2 cellular contexts compared by ENCODE assay signal in the genomic region with DNA sequence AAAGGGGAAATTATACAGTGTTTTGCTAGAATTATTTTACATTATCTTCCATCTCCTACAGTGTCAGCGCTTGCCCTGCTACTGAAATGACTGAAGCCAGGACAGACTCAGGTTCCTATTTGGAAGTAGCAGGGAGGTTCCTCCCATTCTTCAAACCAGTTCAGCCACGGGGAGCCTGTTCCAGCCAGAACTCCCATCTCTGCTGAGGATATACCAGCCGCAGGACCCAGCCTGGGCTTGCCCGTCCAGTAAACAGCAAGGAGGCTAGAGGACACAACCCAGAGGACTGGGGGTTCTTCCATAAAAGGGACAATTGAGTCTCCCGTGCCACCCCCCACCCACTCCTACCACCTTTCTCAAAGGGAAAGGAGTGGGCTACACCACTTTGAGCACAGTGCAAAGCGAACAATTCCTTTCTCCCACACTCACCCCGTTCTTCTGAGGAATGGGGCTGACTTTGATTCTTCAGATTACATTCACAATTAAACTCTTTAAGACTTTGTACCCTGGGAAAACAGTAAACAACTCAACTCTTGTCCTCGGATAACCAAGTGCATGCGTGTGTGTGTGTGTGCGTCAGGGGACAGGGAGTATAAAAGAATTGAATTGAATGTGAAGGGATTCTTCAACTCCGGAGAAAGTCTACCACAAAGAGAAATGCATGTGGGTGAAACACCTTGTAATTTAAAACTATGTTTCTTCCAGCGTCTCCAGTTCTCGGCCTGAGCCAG.
TF ChIP-seq lines count a peak whose summit lies in the region.

No MANE protein-coding gene starts in this region.

TF ChIP-seq in H1, 55 proteins besides CTCF, POLR2A, EP300 and RAD21:
- no peak for TF ChIP-seq CREB1 (IDR thresholded peaks at IDR 0.05)
- TF ChIP-seq HDAC2 (IDR thresholded peaks at IDR 0.05; ENCODE audit: borderline replicate concordance in 1 of 2, low read depth in 2 of 2, low read length in 2 of 2), result no peak
- TF ChIP-seq NANOG (IDR thresholded peaks at IDR 0.05; ENCODE audit: insufficient read depth, low read depth, low read length, poor library complexity, severe bottlenecking), result no peak
- TF ChIP-seq SRF (IDR thresholded peaks at IDR 0.05; ENCODE audit: low read depth, low read length), result no peak
- TF ChIP-seq MAFK (IDR thresholded peaks at IDR 0.05; ENCODE audit: low read depth, low read length), result no peak
- no peak for TF ChIP-seq ASH2L (IDR thresholded peaks at IDR 0.05; ENCODE audit: low read length)
- TF ChIP-seq CHD1 (IDR thresholded peaks at IDR 0.05; ENCODE audit: low read depth, low read length), result no peak
- TF ChIP-seq SIRT6 (IDR thresholded peaks at IDR 0.05; ENCODE audit: low read length), result no peak
- TF ChIP-seq, protein P1, sequence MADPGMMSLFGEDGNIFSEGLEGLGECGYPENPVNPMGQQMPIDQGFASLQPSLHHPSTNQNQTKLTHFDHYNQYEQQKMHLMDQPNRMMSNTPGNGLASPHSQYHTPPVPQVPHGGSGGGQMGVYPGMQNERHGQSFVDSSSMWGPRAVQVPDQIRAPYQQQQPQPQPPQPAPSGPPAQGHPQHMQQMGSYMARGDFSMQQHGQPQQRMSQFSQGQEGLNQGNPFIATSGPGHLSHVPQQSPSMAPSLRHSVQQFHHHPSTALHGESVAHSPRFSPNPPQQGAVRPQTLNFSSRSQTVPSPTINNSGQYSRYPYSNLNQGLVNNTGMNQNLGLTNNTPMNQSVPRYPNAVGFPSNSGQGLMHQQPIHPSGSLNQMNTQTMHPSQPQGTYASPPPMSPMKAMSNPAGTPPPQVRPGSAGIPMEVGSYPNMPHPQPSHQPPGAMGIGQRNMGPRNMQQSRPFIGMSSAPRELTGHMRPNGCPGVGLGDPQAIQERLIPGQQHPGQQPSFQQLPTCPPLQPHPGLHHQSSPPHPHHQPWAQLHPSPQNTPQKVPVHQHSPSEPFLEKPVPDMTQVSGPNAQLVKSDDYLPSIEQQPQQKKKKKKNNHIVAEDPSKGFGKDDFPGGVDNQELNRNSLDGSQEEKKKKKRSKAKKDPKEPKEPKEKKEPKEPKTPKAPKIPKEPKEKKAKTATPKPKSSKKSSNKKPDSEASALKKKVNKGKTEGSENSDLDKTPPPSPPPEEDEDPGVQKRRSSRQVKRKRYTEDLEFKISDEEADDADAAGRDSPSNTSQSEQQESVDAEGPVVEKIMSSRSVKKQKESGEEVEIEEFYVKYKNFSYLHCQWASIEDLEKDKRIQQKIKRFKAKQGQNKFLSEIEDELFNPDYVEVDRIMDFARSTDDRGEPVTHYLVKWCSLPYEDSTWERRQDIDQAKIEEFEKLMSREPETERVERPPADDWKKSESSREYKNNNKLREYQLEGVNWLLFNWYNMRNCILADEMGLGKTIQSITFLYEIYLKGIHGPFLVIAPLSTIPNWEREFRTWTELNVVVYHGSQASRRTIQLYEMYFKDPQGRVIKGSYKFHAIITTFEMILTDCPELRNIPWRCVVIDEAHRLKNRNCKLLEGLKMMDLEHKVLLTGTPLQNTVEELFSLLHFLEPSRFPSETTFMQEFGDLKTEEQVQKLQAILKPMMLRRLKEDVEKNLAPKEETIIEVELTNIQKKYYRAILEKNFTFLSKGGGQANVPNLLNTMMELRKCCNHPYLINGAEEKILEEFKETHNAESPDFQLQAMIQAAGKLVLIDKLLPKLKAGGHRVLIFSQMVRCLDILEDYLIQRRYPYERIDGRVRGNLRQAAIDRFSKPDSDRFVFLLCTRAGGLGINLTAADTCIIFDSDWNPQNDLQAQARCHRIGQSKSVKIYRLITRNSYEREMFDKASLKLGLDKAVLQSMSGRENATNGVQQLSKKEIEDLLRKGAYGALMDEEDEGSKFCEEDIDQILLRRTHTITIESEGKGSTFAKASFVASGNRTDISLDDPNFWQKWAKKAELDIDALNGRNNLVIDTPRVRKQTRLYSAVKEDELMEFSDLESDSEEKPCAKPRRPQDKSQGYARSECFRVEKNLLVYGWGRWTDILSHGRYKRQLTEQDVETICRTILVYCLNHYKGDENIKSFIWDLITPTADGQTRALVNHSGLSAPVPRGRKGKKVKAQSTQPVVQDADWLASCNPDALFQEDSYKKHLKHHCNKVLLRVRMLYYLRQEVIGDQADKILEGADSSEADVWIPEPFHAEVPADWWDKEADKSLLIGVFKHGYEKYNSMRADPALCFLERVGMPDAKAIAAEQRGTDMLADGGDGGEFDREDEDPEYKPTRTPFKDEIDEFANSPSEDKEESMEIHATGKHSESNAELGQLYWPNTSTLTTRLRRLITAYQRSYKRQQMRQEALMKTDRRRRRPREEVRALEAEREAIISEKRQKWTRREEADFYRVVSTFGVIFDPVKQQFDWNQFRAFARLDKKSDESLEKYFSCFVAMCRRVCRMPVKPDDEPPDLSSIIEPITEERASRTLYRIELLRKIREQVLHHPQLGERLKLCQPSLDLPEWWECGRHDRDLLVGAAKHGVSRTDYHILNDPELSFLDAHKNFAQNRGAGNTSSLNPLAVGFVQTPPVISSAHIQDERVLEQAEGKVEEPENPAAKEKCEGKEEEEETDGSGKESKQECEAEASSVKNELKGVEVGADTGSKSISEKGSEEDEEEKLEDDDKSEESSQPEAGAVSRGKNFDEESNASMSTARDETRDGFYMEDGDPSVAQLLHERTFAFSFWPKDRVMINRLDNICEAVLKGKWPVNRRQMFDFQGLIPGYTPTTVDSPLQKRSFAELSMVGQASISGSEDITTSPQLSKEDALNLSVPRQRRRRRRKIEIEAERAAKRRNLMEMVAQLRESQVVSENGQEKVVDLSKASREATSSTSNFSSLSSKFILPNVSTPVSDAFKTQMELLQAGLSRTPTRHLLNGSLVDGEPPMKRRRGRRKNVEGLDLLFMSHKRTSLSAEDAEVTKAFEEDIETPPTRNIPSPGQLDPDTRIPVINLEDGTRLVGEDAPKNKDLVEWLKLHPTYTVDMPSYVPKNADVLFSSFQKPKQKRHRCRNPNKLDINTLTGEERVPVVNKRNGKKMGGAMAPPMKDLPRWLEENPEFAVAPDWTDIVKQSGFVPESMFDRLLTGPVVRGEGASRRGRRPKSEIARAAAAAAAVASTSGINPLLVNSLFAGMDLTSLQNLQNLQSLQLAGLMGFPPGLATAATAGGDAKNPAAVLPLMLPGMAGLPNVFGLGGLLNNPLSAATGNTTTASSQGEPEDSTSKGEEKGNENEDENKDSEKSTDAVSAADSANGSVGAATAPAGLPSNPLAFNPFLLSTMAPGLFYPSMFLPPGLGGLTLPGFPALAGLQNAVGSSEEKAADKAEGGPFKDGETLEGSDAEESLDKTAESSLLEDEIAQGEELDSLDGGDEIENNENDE (IDR thresholded peaks at IDR 0.05; ENCODE audit: insufficient replicate concordance, low read length), result no peak
- TF ChIP-seq BCL11A (IDR thresholded peaks at IDR 0.05; ENCODE audit: low read depth in 2 of 2, low read length in 2 of 2), result no peak
- TF ChIP-seq TBP (IDR thresholded peaks at IDR 0.05; ENCODE audit: low read depth, low read length), result no peak
- TF ChIP-seq ZNF274 (IDR thresholded peaks at IDR 0.05; ENCODE audit: borderline replicate concordance, extremely low read depth, low read length), result no peak
- TF ChIP-seq EZH2 (IDR thresholded peaks at IDR 0.05; ENCODE audit: low read depth, low read length, severe bottlenecking), result no peak
- no peak for TF ChIP-seq SAP30 (IDR thresholded peaks at IDR 0.05; ENCODE audit: insufficient read depth, insufficient replicate concordance, low read length)
- TF ChIP-seq FOSL1 (IDR thresholded peaks at IDR 0.05; ENCODE audit: insufficient read depth, low read depth, low read length), result no peak

TF ChIP-seq in HepG2, 621 proteins besides CTCF, POLR2A, EP300 and RAD21:
- TF ChIP-seq JUND (CRISPR knock-in tag; IDR thresholded peaks at IDR 0.05) (no peak), ZNF326 (CRISPR knock-in tag; IDR thresholded peaks at IDR 0.05; ENCODE audit: borderline replicate concordance) (no peak), NR2F2 (IDR thresholded peaks at IDR 0.05; ENCODE audit: borderline replicate concordance, low read depth) (no peak)
- TF ChIP-seq, protein P2, sequence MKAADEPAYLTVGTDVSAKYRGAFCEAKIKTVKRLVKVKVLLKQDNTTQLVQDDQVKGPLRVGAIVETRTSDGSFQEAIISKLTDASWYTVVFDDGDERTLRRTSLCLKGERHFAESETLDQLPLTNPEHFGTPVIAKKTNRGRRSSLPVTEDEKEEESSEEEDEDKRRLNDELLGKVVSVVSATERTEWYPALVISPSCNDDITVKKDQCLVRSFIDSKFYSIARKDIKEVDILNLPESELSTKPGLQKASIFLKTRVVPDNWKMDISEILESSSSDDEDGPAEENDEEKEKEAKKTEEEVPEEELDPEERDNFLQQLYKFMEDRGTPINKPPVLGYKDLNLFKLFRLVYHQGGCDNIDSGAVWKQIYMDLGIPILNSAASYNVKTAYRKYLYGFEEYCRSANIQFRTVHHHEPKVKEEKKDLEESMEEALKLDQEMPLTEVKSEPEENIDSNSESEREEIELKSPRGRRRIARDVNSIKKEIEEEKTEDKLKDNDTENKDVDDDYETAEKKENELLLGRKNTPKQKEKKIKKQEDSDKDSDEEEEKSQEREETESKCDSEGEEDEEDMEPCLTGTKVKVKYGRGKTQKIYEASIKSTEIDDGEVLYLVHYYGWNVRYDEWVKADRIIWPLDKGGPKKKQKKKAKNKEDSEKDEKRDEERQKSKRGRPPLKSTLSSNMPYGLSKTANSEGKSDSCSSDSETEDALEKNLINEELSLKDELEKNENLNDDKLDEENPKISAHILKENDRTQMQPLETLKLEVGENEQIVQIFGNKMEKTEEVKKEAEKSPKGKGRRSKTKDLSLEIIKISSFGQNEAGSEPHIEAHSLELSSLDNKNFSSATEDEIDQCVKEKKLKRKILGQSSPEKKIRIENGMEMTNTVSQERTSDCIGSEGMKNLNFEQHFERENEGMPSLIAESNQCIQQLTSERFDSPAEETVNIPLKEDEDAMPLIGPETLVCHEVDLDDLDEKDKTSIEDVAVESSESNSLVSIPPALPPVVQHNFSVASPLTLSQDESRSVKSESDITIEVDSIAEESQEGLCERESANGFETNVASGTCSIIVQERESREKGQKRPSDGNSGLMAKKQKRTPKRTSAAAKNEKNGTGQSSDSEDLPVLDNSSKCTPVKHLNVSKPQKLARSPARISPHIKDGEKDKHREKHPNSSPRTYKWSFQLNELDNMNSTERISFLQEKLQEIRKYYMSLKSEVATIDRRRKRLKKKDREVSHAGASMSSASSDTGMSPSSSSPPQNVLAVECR (CRISPR knock-in tag; IDR thresholded peaks at IDR 0.05; ENCODE audit: borderline replicate concordance), result no peak
TF ChIP-seq in HepG2: peak in this region for 0.
